2 cellular contexts compared by ENCODE assay signal in the genomic region with DNA sequence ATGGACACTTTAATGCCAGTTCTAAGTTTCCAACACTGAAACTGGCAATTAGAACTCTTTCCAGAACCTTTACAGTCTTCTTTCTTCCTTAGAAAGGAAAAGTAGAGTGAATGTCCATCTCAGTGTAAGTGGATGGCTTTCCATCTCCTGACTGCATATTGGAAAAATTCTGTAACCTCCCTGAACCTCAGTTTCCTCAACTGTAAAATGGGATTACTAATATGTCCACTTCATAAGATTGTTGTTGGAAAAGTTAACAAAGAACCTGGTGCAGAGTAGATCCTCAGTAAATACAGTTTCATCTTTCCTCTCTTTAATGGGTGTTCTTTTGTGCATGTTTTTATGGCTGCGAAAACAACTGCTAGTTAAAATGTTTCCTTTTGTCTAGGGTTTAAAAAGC.
TF ChIP-seq lines count a peak whose summit lies in the region.

No MANE protein-coding gene starts in this region.

TF ChIP-seq in GM23338, 12 proteins besides CTCF, POLR2A, EP300 and RAD21:
- TF ChIP-seq ZNF114 (CRISPR knock-in tag; IDR thresholded peaks at IDR 0.05) (no peak), NANOG (IDR thresholded peaks at IDR 0.05; ENCODE audit: borderline replicate concordance) (no peak), STAT1 (IDR thresholded peaks at IDR 0.05; ENCODE audit: unreplicated experiment) (no peak), POLR2AphosphoS5 (IDR thresholded peaks at IDR 0.05; ENCODE audit: low read depth) (no peak)

TF ChIP-seq in endothelial cell of umbilical vein, 7 proteins besides CTCF, POLR2A, EP300 and RAD21:
- TF ChIP-seq JUN (IDR thresholded peaks at IDR 0.05; ENCODE audit: borderline replicate concordance, insufficient read depth, insufficient read length, low read depth) (no peak), MYC (IDR thresholded peaks at IDR 0.05; ENCODE audit: low read depth, low read length) (no peak), MAX (IDR thresholded peaks at IDR 0.05; ENCODE audit: insufficient read depth, insufficient read length) (no peak), GATA2 (IDR thresholded peaks at IDR 0.05; ENCODE audit: insufficient read depth, insufficient read length, low read depth, low read length) (no peak), POLR2AphosphoS5 (IDR thresholded peaks at IDR 0.05; ENCODE audit: insufficient read depth, low read depth, low read length) (no peak), FOS (IDR thresholded peaks at IDR 0.05; ENCODE audit: borderline replicate concordance, insufficient read depth, low read length) (no peak), EZH2 (IDR thresholded peaks at IDR 0.05; ENCODE audit: borderline replicate concordance, low read depth, low read length, severe bottlenecking) (no peak)
